ENCODE assay signal across 29 cellular contexts in genomic region chr13:97127842-97128241, GRCh38.
DNase-seq lines count a peak whose midpoint lies in the region; ATAC-seq and TF ChIP-seq lines count a peak whose summit lies in the region.
"Had no signal": no experiment of that assay in that cellular context is flagged by ENCODE, and none has a peak within 500 bp of the region (broad histone marks: within the 10 kb centered on the region; RNA-seq: fewer than 3 reads in every experiment).

No MANE protein-coding gene starts in this region.

- peaks cover 4% of the 10 kb centered on the region for H3K27me3 Mint-ChIP-seq in GM23338 (ENCODE audit: insufficient read depth, low read depth, poor library complexity)

- no peak for TF ChIP-seq CTCF in GM23338 (conservative IDR thresholded peaks at IDR 0.05; ENCODE audit: low read depth in 2 of 2)
- TF ChIP-seq CTCF in hepatocyte (IDR thresholded peaks at IDR 0.05; ENCODE audit: poor library complexity), result no peak

- no peaks in the 10 kb centered on the region for H3F3A ChIP-seq in GM23338 (replicated peaks; ENCODE audit: low read depth)

- peaks cover 28% of the 10 kb centered on the region for H3K4me1 Mint-ChIP-seq in GM23338

- H3K9me3 ChIP-seq in hepatocyte (ENCODE audit: low read depth), result no peaks in the 10 kb centered on the region
- H3K9me3 ChIP-seq: esophagus muscularis mucosa, pancreas had no signal

- DNase-seq in GM23338 (ENCODE audit: low spot score) (peak; percentile 56), NOMO-1 treated with DMSO at 0.1 percent for 48 hours (lab: John Stamatoyannopoulos, UW; ENCODE audit: unreplicated experiment) (peak; percentile 16), hepatocyte (ENCODE audit: low spot score) (no peak), renal cortical epithelial cell (ENCODE audit: low read depth) (peak; percentile 16), SW480 (ENCODE audit: low spot score) (no peak), NCI-H1092 treated with DMSO at 0.1 percent for 48 hours (lab: John Stamatoyannopoulos, UW) (no peak), nucleus accumbens (lab: John Stamatoyannopoulos, UW) (no peak)
- DNase-seq: activated CD8-positive, alpha-beta T cell treated with anti-CD3 and anti-CD28 coated beads for 36 hours; activated naive CD4-positive, alpha-beta T cell treated with anti-CD3 and anti-CD28 coated beads, Interleukin-2, amount 50 U/mL, for 16 hours; amniotic stem cell; cerebellar nuclear complex; dermis blood vessel endothelial cell; DMS153; IMR-90; left cardiac atrium; mammary epithelial cell; NCI-H1930; NCI-H524; NK-92 treated with Interleukin-12 subunit alpha and Interleukin-12 subunit beta, amount 100 ng/mL, for 24 hours; pancreas; retina; SHP77 treated with DMSO at 0.1 percent for 48 hours; stimulated activated CD4-positive, alpha-beta T cell treated with anti-CD3 and anti-CD28 coated beads, Interleukin-1b, Interleukin-23, amount 100 ng/mL, for 48 hours; stimulated activated naive CD4-positive, alpha-beta T cell treated with Interleukin-2 at 50 U/mL for 16 hours had no signal

- no peak overlapping the region for H3K4me3 Mint-ChIP-seq in GM23338
- H3K4me3 Mint-ChIP-seq: activated CD8-positive, alpha-beta T cell treated with anti-CD3 and anti-CD28 coated beads for 36 hours; brain; neural crest cell; T-helper 2 cell treated with Interferon-gamma antibody and Interleukin-4, amounts not matched to agents 5 μg/mL and 100 μg/mL, for 36 hours had no signal

- no peaks in the 10 kb centered on the region for H3K36me3 Mint-ChIP-seq in GM23338 (ENCODE audit: low read depth)
- H3K36me3 Mint-ChIP-seq: brain had no signal

- no peak overlapping the region for H3K27ac ChIP-seq in GM23338 (ENCODE audit: low read depth)
- H3K27ac ChIP-seq in hepatocyte, result peak overlapping the region; percentile 87
- H3K27ac ChIP-seq: BLaER1 treated with 17β-estradiol and CSF1 and Interleukin-3, amounts not matched to agents 10 nM and 100 nM; esophagus muscularis mucosa; pancreas had no signal

- no peak overlapping the region for H3K27ac Mint-ChIP-seq in GM23338
- H3K27ac Mint-ChIP-seq: activated CD8-positive, alpha-beta T cell treated with anti-CD3 and anti-CD28 coated beads for 36 hours; brain; T-helper 2 cell treated with Interferon-gamma antibody and Interleukin-4, amounts not matched to agents 5 μg/mL and 100 μg/mL, for 36 hours had no signal

- no peaks in the 10 kb centered on the region for H3K36me3 ChIP-seq in GM23338 (ENCODE audit: insufficient read depth)
- no peaks in the 10 kb centered on the region for H3K36me3 ChIP-seq in hepatocyte (replicated peaks; ENCODE audit: insufficient read depth, low read depth)
- H3K36me3 ChIP-seq: BLaER1 treated with 17β-estradiol and CSF1 and Interleukin-3, amounts not matched to agents 10 nM and 100 nM; esophagus muscularis mucosa; pancreas had no signal

- 0 out of 2 replicates have a peak, but pooled peaks cover 20% of the 10 kb centered on the region for H3K9me2 ChIP-seq in GM23338 (ENCODE audit: insufficient read depth)
- no peaks in the 10 kb centered on the region for H3K9me2 ChIP-seq in hepatocyte (replicated peaks; ENCODE audit: insufficient read depth)

- H3K79me2 ChIP-seq in GM23338 (replicated peaks; ENCODE audit: insufficient read depth) (no peaks in the 10 kb centered on the region), hepatocyte (no peaks in the 10 kb centered on the region)

- H2AFZ ChIP-seq in GM23338, result peak overlapping the region; percentile 11; the same call in 1 of the 2 replicates
- no peak overlapping the region for H2AFZ ChIP-seq in hepatocyte

- H3K9me3 Mint-ChIP-seq in GM23338, result no peaks in the 10 kb centered on the region
- H3K9me3 Mint-ChIP-seq: activated CD8-positive, alpha-beta T cell treated with anti-CD3 and anti-CD28 coated beads for 36 hours; T-helper 2 cell treated with Interferon-gamma antibody and Interleukin-4, amounts not matched to agents 5 μg/mL and 100 μg/mL, for 36 hours had no signal

- H3K4me3 ChIP-seq in GM23338 (no peak overlapping the region), hepatocyte (no peak overlapping the region)
- H3K4me3 ChIP-seq: BLaER1 treated with 17β-estradiol and CSF1 and Interleukin-3, amounts not matched to agents 10 nM and 100 nM; esophagus muscularis mucosa; pancreas had no signal

- H3K27me3 ChIP-seq in GM23338 (ENCODE audit: insufficient read depth) (no peaks in the 10 kb centered on the region), hepatocyte (no peaks in the 10 kb centered on the region)
- H3K27me3 ChIP-seq: BLaER1 treated with 17β-estradiol and CSF1 and Interleukin-3, amounts not matched to agents 10 nM and 100 nM; esophagus muscularis mucosa; pancreas had no signal

- H3K4me2 ChIP-seq in GM23338 (no peak overlapping the region), hepatocyte (no peak overlapping the region)
- H3K4me2 ChIP-seq: BLaER1 treated with 17β-estradiol and CSF1 and Interleukin-3, amounts not matched to agents 10 nM and 100 nM had no signal

- ATAC-seq in GM23338, result peak; percentile 60
- ATAC-seq: activated CD8-positive, alpha-beta T cell treated with anti-CD3 and anti-CD28 coated beads for 36 hours; left cardiac atrium; pancreas had no signal

- 65% methylated on average over 1 of the region's 1 CpG for WGBS in hepatocyte (ENCODE audit: low lambda C conversion rate, missing lambda C conversion rate)

- peaks cover 19% of the 10 kb centered on the region for H3K4me1 ChIP-seq in GM23338 (ENCODE audit: insufficient read depth)
- H3K4me1 ChIP-seq in hepatocyte (ENCODE audit: insufficient read depth), result peaks cover 23% of the 10 kb centered on the region

- H4K20me1 ChIP-seq in GM23338 (replicated peaks; ENCODE audit: insufficient read depth) (no peaks in the 10 kb centered on the region), hepatocyte (ENCODE audit: insufficient read depth, poor library complexity, severe bottlenecking) (no peaks in the 10 kb centered on the region)
- H4K20me1 ChIP-seq: BLaER1 treated with 17β-estradiol and CSF1 and Interleukin-3, amounts not matched to agents 10 nM and 100 nM had no signal

TF ChIP-seq in GM23338, 12 proteins besides CTCF, POLR2A, EP300 and RAD21 (continues in another document):
- TF ChIP-seq EZH2 (IDR thresholded peaks at IDR 0.05; ENCODE audit: low read depth, unreplicated experiment), result no peak
- no peak for TF ChIP-seq NANOG (IDR thresholded peaks at IDR 0.05; ENCODE audit: borderline replicate concordance)
- TF ChIP-seq ZNF331 (CRISPR knock-in tag; IDR thresholded peaks at IDR 0.05; ENCODE audit: low read depth), result no peak
- TF ChIP-seq ETS1 (IDR thresholded peaks at IDR 0.05), result no peak
- no peak for TF ChIP-seq ZNF114 (CRISPR knock-in tag; IDR thresholded peaks at IDR 0.05)

Comparison
In these comparisons a context has a peak if more than half of its experiments do, and no peak if none do; other contexts are left out.
1. DNase-seq: peak in GM23338 (single experiment), NOMO-1 treated with DMSO at 0.1 percent for 48 hours (single experiment) and renal cortical epithelial cell (single experiment); none in hepatocyte (single experiment), SW480 (single experiment), NCI-H1092 treated with DMSO at 0.1 percent for 48 hours (single experiment) and nucleus accumbens (0 of 56).